ENCODE assay signal across 11 cellular contexts in genomic region chr11:2890466-2891241, GRCh38. TPM values are rescaled to one million over a fixed set of nuclear protein-coding genes. Genes with fewer than 3 reads are reported as not detected.
A peak's percentile ranks its signal among the peaks of the same experiment; 100 is the strongest.
DNase-seq lines count a peak whose midpoint lies in the region; ATAC-seq and TF ChIP-seq lines count a peak whose summit lies in the region.
"Had no signal": no experiment of that assay in that cellular context is flagged by ENCODE, and none has a peak within 500 bp of the region (broad histone marks: within the 10 kb centered on the region; RNA-seq: fewer than 3 reads in every experiment).

No MANE protein-coding gene starts in this region.

- H3K9me3 ChIP-seq in T-helper 17 cell (ENCODE audit: control insufficient read depth, low read length, poor library complexity, severe bottlenecking) (no peaks in the 10 kb centered on the region), right cardiac atrium (ENCODE audit: control insufficient read depth, low read length) (no peaks in the 10 kb centered on the region), suprapubic skin (no peaks in the 10 kb centered on the region)
- H3K9me3 ChIP-seq: A549 had no signal

- H3K4me3 Mint-ChIP-seq in T-helper 17 cell (peak overlapping the region; percentile 31), osteocyte (ENCODE audit: unreplicated experiment) (no peak overlapping the region)

- H3K9me3 Mint-ChIP-seq in osteocyte (ENCODE audit: unreplicated experiment), result no peaks in the 10 kb centered on the region

- no peaks in the 10 kb centered on the region for H3K27me3 ChIP-seq in right cardiac atrium (ENCODE audit: control insufficient read depth, insufficient read depth)
- no peaks in the 10 kb centered on the region for H3K27me3 ChIP-seq in suprapubic skin

- intact Hi-C loops in right cardiac atrium (cut with DNase I), result loop anchor here in 3 of 4 donors (5.0 to 10.0 kb wide), 4 partner anchors 458 to 586 kb away; partner anchors contain the start of genes C11orf21 (in 1 of the 3) and TSPAN32 (in 1 of the 3)

- H3K27ac ChIP-seq in right cardiac atrium (ENCODE audit: low read length) (no peak overlapping the region), suprapubic skin (no peak overlapping the region)

- no peaks in the 10 kb centered on the region for H3K27me3 Mint-ChIP-seq in T-helper 17 cell
- no peaks in the 10 kb centered on the region for H3K27me3 Mint-ChIP-seq in osteocyte (ENCODE audit: unreplicated experiment)

- no peak for TF ChIP-seq CTCF in suprapubic skin (IDR thresholded peaks at IDR 0.05)
- TF ChIP-seq CTCF in osteocyte (IDR thresholded peaks at IDR 0.05), result no peak

- H3K36me3 Mint-ChIP-seq in T-helper 17 cell (ENCODE audit: low read depth) (no peaks in the 10 kb centered on the region), osteocyte (ENCODE audit: unreplicated experiment) (no peaks in the 10 kb centered on the region)
- H3K36me3 Mint-ChIP-seq: brain had no signal

- TF ChIP-seq POLR2A in suprapubic skin (IDR thresholded peaks at IDR 0.05), result no peak

- peak; percentile 28 to 48 for DNase-seq in NCI-H2081 (lab: John Stamatoyannopoulos, UW)
- DNase-seq in NCI-H2081 treated with DMSO at 0.1 percent for 48 hours (lab: John Stamatoyannopoulos, UW), result no peak
- DNase-seq in T-helper 17 cell, result no peak
- peak; percentile 78 to 91 (median 90) for DNase-seq in right cardiac atrium
- no peak for DNase-seq in suprapubic skin (ENCODE audit: low spot score in 2 of 2)
- no peak for DNase-seq in osteocyte (ENCODE audit: extremely low spot score, unreplicated experiment)
- DNase-seq: glutamatergic neuron had no signal

- TF ChIP-seq EP300 in suprapubic skin (IDR thresholded peaks at IDR 0.05), result peak; percentile 91

- H3K4me1 ChIP-seq in right cardiac atrium (ENCODE audit: control insufficient read depth, insufficient read depth, low read length) (peaks cover 8% of the 10 kb centered on the region), suprapubic skin (peaks cover 43% of the 10 kb centered on the region)

- peaks cover 22% of the 10 kb centered on the region for H3K4me1 Mint-ChIP-seq in T-helper 17 cell
- H3K4me1 Mint-ChIP-seq in osteocyte (ENCODE audit: unreplicated experiment), result peaks cover 22% of the 10 kb centered on the region

- ATAC-seq in T-helper 17 cell, result no peak
- ATAC-seq in right cardiac atrium, result peak; percentile 15 to 19
- ATAC-seq in HG03175 (IDR thresholded peaks at IDR 0.05; ENCODE audit: unreplicated experiment), result no peak
- ATAC-seq in HG02840 (IDR thresholded peaks at IDR 0.05; ENCODE audit: low FRiP score, unreplicated experiment), result no peak
- ATAC-seq: A549 had no signal

- H3K36me3 ChIP-seq in suprapubic skin, result no peaks in the 10 kb centered on the region

- 41% methylated on average over 28 of the region's 28 CpGs for WGBS in right cardiac atrium
- no CpG with 5 or more reads among the region's 28 CpGs for WGBS in suprapubic skin

- no peak overlapping the region for H3K4me3 ChIP-seq in right cardiac atrium (ENCODE audit: low read length)
- H3K4me3 ChIP-seq in suprapubic skin, result no peak overlapping the region
- H3K4me3 ChIP-seq: A549 had no signal

- no peak overlapping the region for H3K27ac Mint-ChIP-seq in T-helper 17 cell
- no peak overlapping the region for H3K27ac Mint-ChIP-seq in osteocyte (ENCODE audit: unreplicated experiment)

RNA-seq across cellular contexts. Expression of gene CDKN1C, which starts 5.1 kb away (rescaled TPM):
- total RNA-seq in T-helper 17 cell, result 1 to 10 TPM in 1 of 2 donors, under 1 TPM in 1; 0.91 to 2.6 TPM
- total RNA-seq in right cardiac atrium, result 10 to 100 TPM; 16.1 to 26.3 (median 21.4) TPM
- 27.6 TPM for polyA plus RNA-seq in right cardiac atrium
- 10 to 100 TPM; 14.3 to 50.9 (median 37.3) TPM for total RNA-seq in suprapubic skin
- 18.1 and 19.2 TPM in 2 replicates for total RNA-seq in osteocyte

RNA-seq across cellular contexts. Expression of gene PHLDA2, which starts 38.6 kb away (rescaled TPM):
- total RNA-seq in T-helper 17 cell (1 to 10 TPM in 1 of 2 donors, under 1 TPM in 1; 0.96 to 2.8 TPM), right cardiac atrium (1 to 10 TPM in 1 of 4 donors, under 1 TPM in 2, not detected in 1; 0.57 to 2.1 (median 0.74) TPM), suprapubic skin (10 to 100 TPM in 3 of 4 donors, 1 to 10 TPM in 1; 7.0 to 26.4 (median 18.2) TPM), osteocyte (89.6 and 96.1 TPM in 2 replicates)
- polyA plus RNA-seq in right cardiac atrium, result 2.0 TPM

Comparison
In these comparisons a context has a peak if more than half of its experiments do, and no peak if none do; other contexts are left out.
1. DNase-seq: peak in NCI-H2081 (2 of 2) and right cardiac atrium (3 of 3); none in NCI-H2081 treated with DMSO at 0.1 percent for 48 hours (single experiment), T-helper 17 cell (0 of 3), suprapubic skin (0 of 2) and osteocyte (single experiment).
2. ATAC-seq: peak in right cardiac atrium (2 of 2); none in T-helper 17 cell (single experiment), HG03175 (single experiment) and HG02840 (single experiment).